ENCODE assay signal across 9 cellular contexts in genomic region chr7:73622909-73623797, GRCh38. TPM values are rescaled to one million over a fixed set of nuclear protein-coding genes. Genes with fewer than 3 reads are reported as not detected.
DNase-seq lines count a peak whose midpoint lies in the region; ATAC-seq, FAIRE-seq and TF ChIP-seq lines count a peak whose summit lies in the region.
"Had no signal": no experiment of that assay in that cellular context is flagged by ENCODE, and none has a peak within 500 bp of the region (broad histone marks: within the 10 kb centered on the region; RNA-seq: fewer than 3 reads in every experiment).

No MANE protein-coding gene starts in this region.

- BruUV-seq in GM12878 (replicated peaks; lab: Mats Ljungman, UMichigan): no TSS peak

- RAD21 ChIA-PET in GM12878 (lab: Charles Lee; ENCODE audit: unreplicated experiment): no interaction called here

- no peak; the same call in 2 of the 3 replicates for ATAC-seq in GM12878
- ATAC-seq in left lobe of liver: peak; percentile 73
- no peak for ATAC-seq in thoracic aorta (ENCODE audit: insufficient number of reproducible peaks, low FRiP score, low read depth)
- no peak for ATAC-seq in HG02970 (IDR thresholded peaks at IDR 0.05; ENCODE audit: low FRiP score, unreplicated experiment)
- ATAC-seq in activated CD8-positive, alpha-beta memory T cell treated with anti-CD3 and anti-CD28 coated beads, Interleukin-2, amount 10 ng/mL, durations not matched to agents 7 days and 5 days: no peak

- H3K9me3 ChIP-seq in GM12878 (replicated peaks; ENCODE audit: control insufficient read depth, insufficient read depth, low read length): no peaks in the 10 kb centered on the region
- H3K9me3 ChIP-seq in thoracic aorta: no peaks in the 10 kb centered on the region

- no peak overlapping the region for H3K4me2 ChIP-seq in GM12878 (ENCODE audit: control insufficient read depth, insufficient read depth)

- H3K27ac Mint-ChIP-seq in T-helper 2 cell treated with Interferon-gamma antibody and Interleukin-4, amounts not matched to agents 5 μg/mL and 100 μg/mL, for 36 hours: no peak overlapping the region
- H3K27ac Mint-ChIP-seq in activated CD8-positive, alpha-beta memory T cell treated with anti-CD3 and anti-CD28 coated beads, Interleukin-2, amount 10 ng/mL, durations not matched to agents 7 days and 5 days: no peak overlapping the region

- peak overlapping the region; percentile 12 for H3K4me3 Mint-ChIP-seq in T-helper 2 cell treated with Interferon-gamma antibody and Interleukin-4, amounts not matched to agents 5 μg/mL and 100 μg/mL, for 36 hours
- no peak overlapping the region for H3K4me3 Mint-ChIP-seq in activated CD8-positive, alpha-beta memory T cell treated with anti-CD3 and anti-CD28 coated beads, Interleukin-2, amount 10 ng/mL, durations not matched to agents 7 days and 5 days

- H3K27ac ChIP-seq in GM12878 (ENCODE audit: control insufficient read depth, insufficient read depth) (no peak overlapping the region), thoracic aorta (no peak overlapping the region)

- no peak for FAIRE-seq in GM12878 (lab: Jason Lieb, UNC)
- no peak for FAIRE-seq in urothelium cell line (lab: Jason Lieb, UNC)

- TF ChIP-seq RAD21 in GM12878 (IDR thresholded peaks at IDR 0.05; ENCODE audit: insufficient read depth, low read depth, low read length): no peak

- H2AFZ ChIP-seq in GM12878 (ENCODE audit: control insufficient read depth, low read depth, low read length): no peak overlapping the region

- no peaks in the 10 kb centered on the region for H3K9me3 Mint-ChIP-seq in T-helper 2 cell treated with Interferon-gamma antibody and Interleukin-4, amounts not matched to agents 5 μg/mL and 100 μg/mL, for 36 hours
- H3K9me3 Mint-ChIP-seq in activated CD8-positive, alpha-beta memory T cell treated with anti-CD3 and anti-CD28 coated beads, Interleukin-2, amount 10 ng/mL, durations not matched to agents 7 days and 5 days (ENCODE audit: low read depth): no peaks in the 10 kb centered on the region

- in situ Hi-C loops in GM12878 (cut with MboI): no loop called here

- H3K36me3 Mint-ChIP-seq in T-helper 2 cell treated with Interferon-gamma antibody and Interleukin-4, amounts not matched to agents 5 μg/mL and 100 μg/mL, for 36 hours (ENCODE audit: low read depth): no peaks in the 10 kb centered on the region
- no peaks in the 10 kb centered on the region for H3K36me3 Mint-ChIP-seq in activated CD8-positive, alpha-beta memory T cell treated with anti-CD3 and anti-CD28 coated beads, Interleukin-2, amount 10 ng/mL, durations not matched to agents 7 days and 5 days

- TF ChIP-seq EP300 in GM12878 (IDR thresholded peaks at IDR 0.05; ENCODE audit: borderline replicate concordance in 1 of 2, control insufficient read depth in 1 of 2, low read depth in 2 of 2, low read length in 2 of 2): no peak

- CTCF ChIA-PET in GM12878 (lab: Yijun Ruan, JAX): no interaction called here
- CTCF ChIA-PET in activated CD8-positive, alpha-beta memory T cell treated with anti-CD3 and anti-CD28 coated beads, Interleukin-2, amount 10 ng/mL, durations not matched to agents 7 days and 5 days (lab: Charles Lee): interaction anchor here (1.2 to 2.8 kb wide), 2 partner anchors 16 to 112 kb away, joined by 4 to 17 read pairs; no protein-coding TSS in a partner anchor

- TF ChIP-seq POLR2A in GM12878 (IDR thresholded peaks at IDR 0.05; ENCODE audit: low read depth, low read length): no peak

- intact Hi-C loops in GM12878 (cut with micrococcal nuclease; ENCODE audit: unreplicated experiment): no loop called here

- SMC1A ChIA-PET in GM12878 (lab: Charles Lee; ENCODE audit: uncharacterized antibody, unreplicated experiment): no interaction called here

- 9% methylated on average over 50 of the region's 58 CpGs for WGBS in GM12878 (ENCODE audit: insufficient coverage, insufficient replicate concordance, low lambda C conversion rate, missing lambda C conversion rate)

- no peak overlapping the region for H3K4me3 ChIP-seq in GM12878
- H3K4me3 ChIP-seq in thoracic aorta: peak overlapping the region; percentile 70

- no peak for TF ChIP-seq CTCF in GM12878 (IDR thresholded peaks at IDR 0.05 in 2 of 3, conservative IDR thresholded peaks at IDR 0.05 in 1 of 3; ENCODE audit: control insufficient read depth in 2 of 3, extremely low read depth in 1 of 3, insufficient read depth in 1 of 3, low read depth in 3 of 3, low read length in 3 of 3)
- TF ChIP-seq CTCF in thoracic aorta (IDR thresholded peaks at IDR 0.05): no peak

- peaks cover 2% of the 10 kb centered on the region for H3K4me1 Mint-ChIP-seq in T-helper 2 cell treated with Interferon-gamma antibody and Interleukin-4, amounts not matched to agents 5 μg/mL and 100 μg/mL, for 36 hours (ENCODE audit: low read depth)
- H3K4me1 Mint-ChIP-seq in activated CD8-positive, alpha-beta memory T cell treated with anti-CD3 and anti-CD28 coated beads, Interleukin-2, amount 10 ng/mL, durations not matched to agents 7 days and 5 days: no peaks in the 10 kb centered on the region

- H4K20me1 ChIP-seq in GM12878 (ENCODE audit: control insufficient read depth, insufficient read depth): no peaks in the 10 kb centered on the region

- H3K9ac ChIP-seq in GM12878 (ENCODE audit: control insufficient read depth, insufficient read depth, low read length): no peak overlapping the region

- no peaks in the 10 kb centered on the region for H3K79me2 ChIP-seq in GM12878 (ENCODE audit: control insufficient read depth, insufficient read depth, low read length)

- no peaks in the 10 kb centered on the region for H3K36me3 ChIP-seq in GM12878 (ENCODE audit: control insufficient read depth in 2 of 2, insufficient read depth in 2 of 2, low read length in 1 of 2)
- H3K36me3 ChIP-seq in thoracic aorta: no peaks in the 10 kb centered on the region

- DNase-seq in T-helper 2 cell treated with Interferon-gamma antibody and Interleukin-4, amounts not matched to agents 5 μg/mL and 100 μg/mL, for 36 hours (ENCODE audit: low spot score): no peak
- DNase-seq in T-helper 2 cell (no peak), GM12878 (ENCODE audit: low read depth, low spot score) (no peak), left lobe of liver (ENCODE audit: low spot score) (peak; percentile 98), thoracic aorta (ENCODE audit: low spot score) (no peak), urothelium cell line (ENCODE audit: low spot score) (no peak)
- no peak for DNase-seq in activated CD8-positive, alpha-beta memory T cell treated with anti-CD3 and anti-CD28 coated beads, Interleukin-2, amount 10 ng/mL, durations not matched to agents 7 days and 5 days

- H3K27me3 ChIP-seq in GM12878 (replicated peaks in 1 of 2; ENCODE audit: control insufficient read depth in 2 of 2, insufficient read depth in 2 of 2, low read length in 1 of 2): peaks cover 0 to 6% of the 10 kb centered on the region in 2 experiments; a peak in 2 of 4 replicates
- peaks cover 15% of the 10 kb centered on the region for H3K27me3 ChIP-seq in thoracic aorta (replicated peaks; ENCODE audit: insufficient read depth)

- H3K27me3 Mint-ChIP-seq in T-helper 2 cell treated with Interferon-gamma antibody and Interleukin-4, amounts not matched to agents 5 μg/mL and 100 μg/mL, for 36 hours (ENCODE audit: low read depth): peaks cover 54% of the 10 kb centered on the region
- peaks cover 49% of the 10 kb centered on the region for H3K27me3 Mint-ChIP-seq in activated CD8-positive, alpha-beta memory T cell treated with anti-CD3 and anti-CD28 coated beads, Interleukin-2, amount 10 ng/mL, durations not matched to agents 7 days and 5 days

- POLR2A ChIA-PET in GM12878 (lab: Charles Lee): no interaction called here

- H3K4me1 ChIP-seq in GM12878 (ENCODE audit: control insufficient read depth, insufficient read depth, low read length) (no peaks in the 10 kb centered on the region), thoracic aorta (ENCODE audit: control insufficient read depth in 1 of 2, low read depth in 2 of 2) (peaks cover 13 to 18% of the 10 kb centered on the region in 2 donors)

RNA-seq across cellular contexts. Expression of gene MLXIPL, which starts 1.2 kb away (rescaled TPM):
- not detected in 2 replicates for total RNA-seq in GM12878 (2013; cell fraction: nucleolus; rRNA removed)
- total RNA-seq in GM12878 (2014; rRNA removed): not detected in 2 replicates
- not detected in 2 replicates for total RNA-seq in GM12878 (2014; rRNA removed; fragmentation: Illumina TruSeq; extraction: Trizol)
- total RNA-seq in GM12878 (2021): 0.21 and 0.69 TPM in 2 replicates
- not detected for polyA plus RNA-seq in GM12878 (2011; ENCODE audit: low read depth)
- polyA plus RNA-seq in GM12878 (2011; rRNA removed): not detected in 2 replicates
- polyA plus RNA-seq in GM12878 (2011; cell fraction: cytosol; rRNA removed): not detected in 2 replicates
- not detected in 2 replicates for polyA plus RNA-seq in GM12878 (2011; cell fraction: nucleus; rRNA removed)
- not detected in 2 replicates for polyA plus RNA-seq in GM12878 (2012)
- not detected in 2 replicates for polyA plus RNA-seq in GM12878 (2014; fragmentation: Illumina TruSeq; extraction: Trizol)
- polyA plus RNA-seq in GM12878 (2014; fragmentation: Nextera tagmentation; extraction: Ambion mirVana): not detected
- polyA plus RNA-seq in GM12878 (2014; rRNA removed): not detected in 2 replicates
- polyA plus RNA-seq in GM12878 (2016; fragmentation: Nextera tagmentation; extraction: Ambion mirVana): not detected
- not detected in 2 replicates for polyA minus RNA-seq in GM12878 (2011; rRNA and poly(A)+ RNA removed)
- polyA minus RNA-seq in GM12878 (2011; cell fraction: cytosol; rRNA and poly(A)+ RNA removed): 0.42 and 2.7 TPM in 2 replicates
- polyA minus RNA-seq in GM12878 (2011; cell fraction: nucleus; rRNA and poly(A)+ RNA removed): not detected in 2 replicates
- 457 TPM for total RNA-seq in left lobe of liver
- total RNA-seq in thoracic aorta: 10 to 100 TPM in 1 of 2 donors, 1 to 10 TPM in 1; 6.4 to 36.4 TPM
- not detected for total RNA-seq in activated CD8-positive, alpha-beta memory T cell treated with anti-CD3 and anti-CD28 coated beads, Interleukin-2, amount 10 ng/mL, durations not matched to agents 7 days and 5 days
- total RNA-seq: T-helper 1 cell treated with Interleukin-12 subunit alpha and Interleukin-12 subunit beta and Interleukin-4 antibody, amounts not matched to agents 30 ng/mL and 1 ng/mL, for 36 hours had no signal

RNA-seq across cellular contexts. Expression of gene VPS37D, which starts 44.5 kb away (rescaled TPM):
- 0.33 TPM in 1 of 2 replicates, not detected in the other for total RNA-seq in GM12878 (2013; cell fraction: nucleolus; rRNA removed)
- total RNA-seq in GM12878 (2014; rRNA removed) (0.11 and 0.27 TPM in 2 replicates), GM12878 (2014; rRNA removed; fragmentation: Illumina TruSeq; extraction: Trizol) (not detected in 2 replicates), GM12878 (2021) (0.21 and 0.27 TPM in 2 replicates), left lobe of liver (2.6 TPM), thoracic aorta (1 to 10 TPM in 1 of 2 donors, under 1 TPM in 1; 0.92 to 1.2 TPM)
- not detected for polyA plus RNA-seq in GM12878 (2011; ENCODE audit: low read depth)
- polyA plus RNA-seq in GM12878 (2011; rRNA removed) (0.14 and 0.45 TPM in 2 replicates), GM12878 (2014; fragmentation: Illumina TruSeq; extraction: Trizol) (not detected in 2 replicates), GM12878 (2014; fragmentation: Nextera tagmentation; extraction: Ambion mirVana) (not detected), GM12878 (2014; rRNA removed) (0.10 TPM in 1 of 2 replicates, not detected in the other), GM12878 (2016; fragmentation: Nextera tagmentation; extraction: Ambion mirVana) (not detected)
- polyA plus RNA-seq in GM12878 (2011; cell fraction: cytosol; rRNA removed): 0.55 and 0.87 TPM in 2 replicates
- 0.35 and 0.67 TPM in 2 replicates for polyA plus RNA-seq in GM12878 (2011; cell fraction: nucleus; rRNA removed)
- 0.54 and 0.90 TPM in 2 replicates for polyA plus RNA-seq in GM12878 (2012)
- 0.21 TPM in 1 of 2 replicates, not detected in the other for polyA minus RNA-seq in GM12878 (2011; rRNA and poly(A)+ RNA removed)
- not detected in 2 replicates for polyA minus RNA-seq in GM12878 (2011; cell fraction: cytosol; rRNA and poly(A)+ RNA removed)
- not detected in 2 replicates for polyA minus RNA-seq in GM12878 (2011; cell fraction: nucleus; rRNA and poly(A)+ RNA removed)
- total RNA-seq in activated CD8-positive, alpha-beta memory T cell treated with anti-CD3 and anti-CD28 coated beads, Interleukin-2, amount 10 ng/mL, durations not matched to agents 7 days and 5 days: not detected

RNA-seq across cellular contexts. Expression of gene TBL2, which starts 44.8 kb away (rescaled TPM):
- total RNA-seq in GM12878 (2013; cell fraction: nucleolus; rRNA removed): 63.3 and 70.1 TPM in 2 replicates
- total RNA-seq in GM12878 (2014; rRNA removed) (33.3 and 35.3 TPM in 2 replicates), GM12878 (2014; rRNA removed; fragmentation: Illumina TruSeq; extraction: Trizol) (16.6 and 19.0 TPM in 2 replicates), GM12878 (2021) (28.7 and 31.7 TPM in 2 replicates), left lobe of liver (16.1 TPM), thoracic aorta (10 to 100 TPM; 17.1 to 31.7 TPM)
- 13.7 TPM for polyA plus RNA-seq in GM12878 (2011; ENCODE audit: low read depth)
- polyA plus RNA-seq in GM12878 (2011; rRNA removed) (11.0 and 21.7 TPM in 2 replicates), GM12878 (2014; fragmentation: Illumina TruSeq; extraction: Trizol) (11.6 and 15.3 TPM in 2 replicates), GM12878 (2014; fragmentation: Nextera tagmentation; extraction: Ambion mirVana) (1 to 10 TPM; 1.1 to 2.8 TPM), GM12878 (2014; rRNA removed) (28.9 and 35.1 TPM in 2 replicates), GM12878 (2016; fragmentation: Nextera tagmentation; extraction: Ambion mirVana) (10 to 100 TPM; 40.3 to 49.7 TPM)
- polyA plus RNA-seq in GM12878 (2011; cell fraction: cytosol; rRNA removed): 31.5 and 34.7 TPM in 2 replicates
- polyA plus RNA-seq in GM12878 (2011; cell fraction: nucleus; rRNA removed): 25.0 and 32.1 TPM in 2 replicates
- polyA plus RNA-seq in GM12878 (2012): 23.1 and 24.4 TPM in 2 replicates
- 38.1 and 53.6 TPM in 2 replicates for polyA minus RNA-seq in GM12878 (2011; rRNA and poly(A)+ RNA removed)
- polyA minus RNA-seq in GM12878 (2011; cell fraction: cytosol; rRNA and poly(A)+ RNA removed): 18.9 and 22.6 TPM in 2 replicates
- polyA minus RNA-seq in GM12878 (2011; cell fraction: nucleus; rRNA and poly(A)+ RNA removed): 14.0 and 29.2 TPM in 2 replicates
- total RNA-seq in activated CD8-positive, alpha-beta memory T cell treated with anti-CD3 and anti-CD28 coated beads, Interleukin-2, amount 10 ng/mL, durations not matched to agents 7 days and 5 days: 10 to 100 TPM; 23.3 to 27.2 TPM

Comparison
In these comparisons a context has a peak if more than half of its experiments do, and no peak if none do; other contexts are left out.
1. RNA of gene MLXIPL, which starts 1.2 kb away (total RNA-seq): 457 TPM in left lobe of liver (single experiment); 6.4 to 36.4 TPM in thoracic aorta, 0.21 to 0.69 TPM in GM12878 and not detected in activated CD8-positive, alpha-beta memory T cell treated with anti-CD3 and anti-CD28 coated beads, Interleukin-2, amount 10 ng/mL, durations not matched to agents 7 days and 5 days; every median in the first group is over 10 times any median in the second.